Comparison of ENCODE assay signal across 19 cellular contexts in the genomic region with DNA sequence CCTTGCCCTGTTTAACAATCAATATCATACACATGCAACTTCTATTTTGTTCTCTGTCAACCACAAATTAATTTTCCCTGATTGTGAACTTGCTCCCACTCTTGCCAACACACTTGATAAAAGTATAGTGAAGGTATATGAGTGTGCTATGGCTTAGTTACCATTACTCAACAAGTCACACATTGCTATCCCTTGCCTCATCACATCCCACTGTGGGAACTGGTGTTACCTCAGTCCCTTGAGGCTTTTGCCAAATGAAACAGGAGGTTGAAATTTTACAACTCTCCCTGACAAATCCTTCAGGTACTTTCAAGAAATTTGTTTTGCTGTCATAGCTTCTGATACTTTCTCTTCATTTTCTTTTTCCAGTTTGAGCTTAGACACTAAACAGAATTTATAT.
"Had no signal": no experiment of that assay in that cellular context is flagged by ENCODE, and none has a peak within 500 bp of the region (broad histone marks: within the 10 kb centered on the region; RNA-seq: fewer than 3 reads in every experiment).

No MANE protein-coding gene starts in this region.

- H3K27ac Mint-ChIP-seq: activated T-helper 17 cell treated with anti-CD3 and anti-CD28 coated beads, Interleukin-2, amount 50 U/mL, for 72 hours; natural killer cell treated with Interleukin-12 subunit alpha and Interleukin-12 subunit beta and Interleukin-15 and Interleukin-18, amount 100 ng/mL, for 72 hours had no signal

- H3K27me3 Mint-ChIP-seq: activated T-helper 17 cell treated with anti-CD3 and anti-CD28 coated beads, Interleukin-2, amount 50 U/mL, for 72 hours; natural killer cell treated with Interleukin-12 subunit alpha and Interleukin-12 subunit beta and Interleukin-15 and Interleukin-18, amount 100 ng/mL, for 72 hours had no signal

- H3K36me3 Mint-ChIP-seq: natural killer cell treated with Interleukin-12 subunit alpha and Interleukin-12 subunit beta and Interleukin-15 and Interleukin-18, amount 100 ng/mL, for 72 hours had no signal

- DNase-seq: activated CD4-positive, alpha-beta T cell treated with anti-CD3 and anti-CD28 coated beads for 1 hour; activated CD4-positive, alpha-beta T cell treated with anti-CD3 and anti-CD28 coated beads, Interleukin-2, amount 50 U/mL, for 4 hours; activated naive CD4-positive, alpha-beta T cell treated with Interleukin-2 at 50 U/mL for 16 hours; central memory CD4-positive, alpha-beta T cell; esophagus squamous epithelium; gastrocnemius medialis; heart right ventricle; posterior cingulate gyrus; stimulated activated CD4-positive, alpha-beta T cell treated with anti-CD3 and anti-CD28 coated beads, Interleukin-4, amount 100 ng/mL, for 4 hours; stimulated activated CD8-positive, alpha-beta memory T cell treated with anti-CD3 and anti-CD28 coated beads, Interleukin-4, amount 100 ng/mL, for 48 hours; stimulated activated naive CD4-positive, alpha-beta T cell treated with Interleukin-2 at 50 U/mL for 16 hours; substantia nigra had no signal

- H3K4me3 ChIP-seq: coronary artery, esophagus squamous epithelium, gastrocnemius medialis, heart right ventricle, right atrium auricular region, skin epidermis, tibial nerve, vagina had no signal

- H3K9me3 Mint-ChIP-seq: activated T-helper 17 cell treated with anti-CD3 and anti-CD28 coated beads, Interleukin-2, amount 50 U/mL, for 72 hours had no signal

- H3K4me1 Mint-ChIP-seq: activated T-helper 17 cell treated with anti-CD3 and anti-CD28 coated beads, Interleukin-2, amount 50 U/mL, for 72 hours had no signal

- ATAC-seq: activated T-helper 17 cell treated with anti-CD3 and anti-CD28 coated beads, Interleukin-2, amount 50 U/mL, for 72 hours; gastrocnemius medialis; heart right ventricle; natural killer cell treated with Interleukin-12 subunit alpha and Interleukin-12 subunit beta and Interleukin-15 and Interleukin-18, amount 100 ng/mL, for 72 hours had no signal

- H3K4me3 Mint-ChIP-seq: activated T-helper 17 cell treated with anti-CD3 and anti-CD28 coated beads, Interleukin-2, amount 50 U/mL, for 72 hours; natural killer cell treated with Interleukin-12 subunit alpha and Interleukin-12 subunit beta and Interleukin-15 and Interleukin-18, amount 100 ng/mL, for 72 hours had no signal
